8 cellular contexts compared by ENCODE assay signal in genomic region chr19:19821366-19822147, GRCh38. TPM values are rescaled to one million over a fixed set of nuclear protein-coding genes. Genes with fewer than 3 reads are reported as not detected.
DNase-seq lines count a peak whose midpoint lies in the region; ATAC-seq, FAIRE-seq and TF ChIP-seq lines count a peak whose summit lies in the region.

TSS of gene ZNF506 (minus strand) at chr19:19821750. CDS start at chr19:19821603, 147 bp downstream.

- H3K27ac ChIP-seq in PC-3 (ENCODE audit: low read length) (no peak within 1 kb of the TSS), esophagus squamous epithelium (peak within 1 kb of the TSS; percentile 92 to 98 (median 94))

- peak within 1 kb of the TSS; percentile 98 for H3K4me3 Mint-ChIP-seq in activated T-helper 1 cell treated with anti-CD3 and anti-CD28 coated beads, Interleukin-12 subunit alpha, Interleukin-12 subunit beta, Interleukin-2, Interleukin-4 antibody, amounts not matched to agents 30 ng/mL and 10 ng/mL and 1 ng/mL, durations not matched to agents 14 hours and 24 hours and 36 hours

- peak; percentile 83 for FAIRE-seq in HTR-8/SVneo (lab: Jason Lieb, UNC)

- TSS peak; percentile 57 for BruUV-seq in PC-3 (replicated peaks; lab: Mats Ljungman, UMichigan)

- H3F3A ChIP-seq in PC-3 (ENCODE audit: low read length, unreplicated experiment), result no peaks in the 10 kb centered on the region

- DNase-seq in CMK (ENCODE audit: low read depth) (peak; percentile 82), HTR-8/SVneo (ENCODE audit: insufficient read length, low spot score) (peak; percentile 92), PC-3 (peak; percentile 4), esophagus squamous epithelium (lab: John Stamatoyannopoulos, UW) (peak; percentile 89), myocyte (ENCODE audit: low read depth) (peak; percentile 94)
- peak; percentile 88 for DNase-seq in activated T-helper 1 cell treated with anti-CD3 and anti-CD28 coated beads, Interleukin-12 subunit alpha, Interleukin-12 subunit beta, Interleukin-2, Interleukin-4 antibody, amounts not matched to agents 30 ng/mL and 10 ng/mL and 1 ng/mL, durations not matched to agents 14 hours and 24 hours and 36 hours (ENCODE audit: low spot score)
- DNase-seq in stimulated activated CD8-positive, alpha-beta memory T cell treated with anti-CD3 and anti-CD28 coated beads, Interleukin-7, amount 100 ng/mL, for 4 hours (ENCODE audit: low read depth in 2 of 2), result peak; percentile 95 to 96

- no peak within 1 kb of the TSS for H3K4me3 ChIP-seq in PC-3 (ENCODE audit: low read length)
- H3K4me3 ChIP-seq in esophagus squamous epithelium, result peak within 1 kb of the TSS; percentile 55 to 87 (median 76)

- intact Hi-C loops in PC-3 (cut with micrococcal nuclease), result no loop called here
- intact Hi-C loops in activated T-helper 1 cell treated with anti-CD3 and anti-CD28 coated beads, Interleukin-12 subunit alpha, Interleukin-12 subunit beta, Interleukin-2, Interleukin-4 antibody, amounts not matched to agents 30 ng/mL and 10 ng/mL and 1 ng/mL, durations not matched to agents 14 hours and 24 hours and 36 hours (cut with micrococcal nuclease), result loop anchor here (1.0 to 2.0 kb wide), 6 partner anchors 44 to 223 kb away; partner anchors contain the start of genes ZNF101, ZNF14, ZNF253 and ZNF93
- intact Hi-C loops in esophagus squamous epithelium (cut with DNase I), result loop anchor here (5.0 kb wide), 1 partner anchor 81 kb away; the partner anchor contains the start of gene ZNF93

- whole genome bisulfite sequencing in esophagus squamous epithelium, 2 donors, result 1 to 4% methylated on average over 18 to 21 of the region's 35 CpGs

- no peaks in the 10 kb centered on the region for H3K27me3 Mint-ChIP-seq in activated T-helper 1 cell treated with anti-CD3 and anti-CD28 coated beads, Interleukin-12 subunit alpha, Interleukin-12 subunit beta, Interleukin-2, Interleukin-4 antibody, amounts not matched to agents 30 ng/mL and 10 ng/mL and 1 ng/mL, durations not matched to agents 14 hours and 24 hours and 36 hours (ENCODE audit: insufficient read depth)

- POLR2A ChIA-PET in PC-3 (lab: Charles Lee; ENCODE audit: unreplicated experiment), result no interaction called here

- peak in 3 of 4 donors; percentile 85 to 88 (median 86) for TF ChIP-seq POLR2A in esophagus squamous epithelium (IDR thresholded peaks at IDR 0.05)

- H3K36me3 Mint-ChIP-seq in activated T-helper 1 cell treated with anti-CD3 and anti-CD28 coated beads, Interleukin-12 subunit alpha, Interleukin-12 subunit beta, Interleukin-2, Interleukin-4 antibody, amounts not matched to agents 30 ng/mL and 10 ng/mL and 1 ng/mL, durations not matched to agents 14 hours and 24 hours and 36 hours (ENCODE audit: low read depth), result peaks cover 38% of the 10 kb centered on the region

- H3K4me2 ChIP-seq in PC-3 (ENCODE audit: low read length), result no peak within 1 kb of the TSS

- CTCF ChIA-PET in PC-3 (lab: Charles Lee), result no interaction called here

- ATAC-seq in GM19468 (IDR thresholded peaks at IDR 0.05; ENCODE audit: extremely low read depth, unreplicated experiment), result peak; percentile 65
- ATAC-seq in PC-3, result no peak

- H2AFZ ChIP-seq in PC-3 (ENCODE audit: low read length), result no peak within 1 kb of the TSS

- H3K9ac ChIP-seq in PC-3 (ENCODE audit: low read length), result no peak within 1 kb of the TSS

- H3K4me1 ChIP-seq in PC-3 (ENCODE audit: insufficient read depth, low read length) (no peaks in the 10 kb centered on the region), esophagus squamous epithelium (peaks cover 7 to 30% (median 10%) of the 10 kb centered on the region in 3 donors)

- H3K4me1 Mint-ChIP-seq in activated T-helper 1 cell treated with anti-CD3 and anti-CD28 coated beads, Interleukin-12 subunit alpha, Interleukin-12 subunit beta, Interleukin-2, Interleukin-4 antibody, amounts not matched to agents 30 ng/mL and 10 ng/mL and 1 ng/mL, durations not matched to agents 14 hours and 24 hours and 36 hours (ENCODE audit: low read depth), result peaks cover 10% of the 10 kb centered on the region

- H3K27me3 ChIP-seq in PC-3 (ENCODE audit: low read length), result no peaks in the 10 kb centered on the region
- H3K27me3 ChIP-seq in esophagus squamous epithelium, result no peaks in the 10 kb centered on the region

- no peaks in the 10 kb centered on the region for H4K20me1 ChIP-seq in PC-3 (ENCODE audit: low read length)

- peaks cover 52% of the 10 kb centered on the region for H3K9me3 Mint-ChIP-seq in activated T-helper 1 cell treated with anti-CD3 and anti-CD28 coated beads, Interleukin-12 subunit alpha, Interleukin-12 subunit beta, Interleukin-2, Interleukin-4 antibody, amounts not matched to agents 30 ng/mL and 10 ng/mL and 1 ng/mL, durations not matched to agents 14 hours and 24 hours and 36 hours

- H3K9me3 ChIP-seq in PC-3 (ENCODE audit: low read length) (peaks cover 44% of the 10 kb centered on the region; the same call in 1 of the 2 replicates), esophagus squamous epithelium (peaks cover 0 to 43% (median 6%) of the 10 kb centered on the region in 3 donors)

- H3K9me2 ChIP-seq in PC-3 (replicated peaks; ENCODE audit: low read length), result no peaks in the 10 kb centered on the region

- TF ChIP-seq CTCF in PC-3 (conservative IDR thresholded peaks at IDR 0.05; ENCODE audit: low read depth, low read length) (no peak), esophagus squamous epithelium (IDR thresholded peaks at IDR 0.05) (no peak)

- H3K79me2 ChIP-seq in PC-3 (ENCODE audit: low read length), result no peaks in the 10 kb centered on the region

- peaks cover 13% of the 10 kb centered on the region; the same call in 1 of the 2 replicates for H3K36me3 ChIP-seq in PC-3 (ENCODE audit: low read depth, low read length)
- peaks cover 0 to 27% (median 0%) of the 10 kb centered on the region in 3 donors for H3K36me3 ChIP-seq in esophagus squamous epithelium

- H3K27ac Mint-ChIP-seq in activated T-helper 1 cell treated with anti-CD3 and anti-CD28 coated beads, Interleukin-12 subunit alpha, Interleukin-12 subunit beta, Interleukin-2, Interleukin-4 antibody, amounts not matched to agents 30 ng/mL and 10 ng/mL and 1 ng/mL, durations not matched to agents 14 hours and 24 hours and 36 hours, result peak within 1 kb of the TSS; percentile 97

RNA-seq across cellular contexts. Expression of gene ZNF506, which starts in this region (rescaled TPM):
- 2.4 TPM in 1 of 2 replicates, not detected in the other for total RNA-seq in PC-3 (2014; rRNA removed)
- 13.5 and 15.7 TPM in 2 replicates for total RNA-seq in activated T-helper 1 cell treated with anti-CD3 and anti-CD28 coated beads, Interleukin-12 subunit alpha, Interleukin-12 subunit beta, Interleukin-2, Interleukin-4 antibody, amounts not matched to agents 30 ng/mL and 10 ng/mL and 1 ng/mL, durations not matched to agents 14 hours and 24 hours and 36 hours
- total RNA-seq in esophagus squamous epithelium, result 10 to 100 TPM; 12.1 to 24.0 (median 17.8) TPM
- total RNA-seq in myocyte, result 15.2 and 22.1 TPM in 2 replicates
- 7.3 TPM for polyA plus RNA-seq in myocyte (2012)

Comparison
In these comparisons a context has a peak if more than half of its experiments do, and no peak if none do; other contexts are left out.
1. DNase-seq: peak in every context shown above with its lines; median percentile 96 in stimulated activated CD8-positive, alpha-beta memory T cell treated with anti-CD3 and anti-CD28 coated beads, Interleukin-7, amount 100 ng/mL, for 4 hours; 94 in myocyte; 92 in HTR-8/SVneo; 89 in esophagus squamous epithelium; 88 in activated T-helper 1 cell treated with anti-CD3 and anti-CD28 coated beads, Interleukin-12 subunit alpha, Interleukin-12 subunit beta, Interleukin-2, Interleukin-4 antibody, amounts not matched to agents 30 ng/mL and 10 ng/mL and 1 ng/mL, durations not matched to agents 14 hours and 24 hours and 36 hours; 82 in CMK; 4 in PC-3.